ENCODE assay signal across 1 cellular context in the genomic region with DNA sequence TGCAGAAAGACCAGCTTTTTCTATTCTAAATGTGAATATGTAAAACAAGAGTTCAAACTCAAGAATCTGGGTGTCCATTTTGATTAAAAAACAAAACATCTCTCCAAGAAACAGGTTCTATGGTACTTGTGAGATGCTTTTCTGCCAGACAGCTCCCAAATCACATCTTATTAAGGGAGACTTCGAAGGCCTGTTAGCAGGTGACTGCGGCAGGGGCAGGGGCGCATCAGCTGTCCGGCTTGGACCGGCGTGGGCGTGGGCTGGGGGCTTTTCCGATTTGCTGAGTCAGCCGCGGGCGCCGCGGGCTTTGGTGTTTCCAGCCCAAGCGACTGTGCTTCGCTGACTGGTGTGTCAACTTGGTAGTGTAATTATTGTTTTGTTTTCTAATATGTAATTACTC.
TF ChIP-seq lines count a peak whose summit lies in the region.

No MANE protein-coding gene starts in this region.

TF ChIP-seq in IMR-90, 13 proteins besides CTCF, POLR2A, EP300 and RAD21:
- TF ChIP-seq MXI1 (IDR thresholded peaks at IDR 0.05; ENCODE audit: borderline replicate concordance, low read depth, low read length), result no peak
- TF ChIP-seq FOS (IDR thresholded peaks at IDR 0.05; ENCODE audit: low read depth, low read length), result no peak
- 0 out of 2 replicates have a peak, but pooled peaks have one; percentile 13 for TF ChIP-seq MAFK (IDR thresholded peaks at IDR 0.05; ENCODE audit: low read depth, low read length)
